In the genomic region with DNA sequence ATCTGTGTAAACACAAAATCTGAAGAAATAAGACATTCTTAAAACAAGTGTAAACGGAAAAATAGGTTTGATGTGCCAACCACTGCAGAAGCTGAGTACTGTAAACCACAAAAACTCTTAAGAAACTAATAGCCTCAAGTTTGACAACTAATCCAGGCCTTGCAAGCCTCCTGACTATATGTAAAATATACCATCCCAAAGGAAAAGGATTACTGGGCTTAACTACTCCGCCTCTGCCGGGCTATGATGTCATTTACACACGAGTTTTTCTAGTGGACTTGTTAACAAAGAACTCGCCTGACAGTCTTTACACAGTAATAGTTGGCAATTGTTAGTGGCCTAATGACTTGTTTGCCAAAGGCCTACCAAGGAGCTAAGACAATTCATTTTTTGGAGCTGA, we compare ENCODE assay signal across 8 cellular contexts. TPM values are rescaled to one million over a fixed set of nuclear protein-coding genes. Genes with fewer than 3 reads are reported as not detected.
DNase-seq lines count a peak whose midpoint lies in the region; ATAC-seq and TF ChIP-seq lines count a peak whose summit lies in the region.

No MANE protein-coding gene starts in this region.

- H3K4me3 ChIP-seq in BE2C (ENCODE audit: low read depth, low read length) (peak overlapping the region; percentile 92), right cardiac atrium (ENCODE audit: low read length) (peak overlapping the region; percentile 74), sigmoid colon (peak overlapping the region; percentile 77 to 99 (median 92))

- no peaks in the 10 kb centered on the region for H3K27me3 Mint-ChIP-seq in activated B cell treated with CpG ODN at 0.5 μM for 24 hours

- peaks cover 3% of the 10 kb centered on the region; the same call in 1 of the 2 replicates for H3K4me1 ChIP-seq in BE2C
- peaks cover 3% of the 10 kb centered on the region for H3K4me1 ChIP-seq in right cardiac atrium (ENCODE audit: control insufficient read depth, insufficient read depth, low read length)
- peaks cover 0 to 60% (median 35%) of the 10 kb centered on the region in 4 donors for H3K4me1 ChIP-seq in sigmoid colon

- no peaks in the 10 kb centered on the region for H3K9me3 ChIP-seq in BE2C
- no peaks in the 10 kb centered on the region for H3K9me3 ChIP-seq in right cardiac atrium (ENCODE audit: control insufficient read depth, low read length)
- no peaks in the 10 kb centered on the region for H3K9me3 ChIP-seq in sigmoid colon

- peak in 1 of 2 donors; percentile 13 for TF ChIP-seq POLR2A in sigmoid colon (IDR thresholded peaks at IDR 0.05)

- TF ChIP-seq EP300 in sigmoid colon (IDR thresholded peaks at IDR 0.05), result no peak

- H3K27ac Mint-ChIP-seq in activated B cell treated with CpG ODN at 0.5 μM for 24 hours, result no peak overlapping the region

- CTCF ChIA-PET in HEK293T (lab: Yijun Ruan, JAX), result no interaction called here
- CTCF ChIA-PET in activated B cell treated with CpG ODN at 0.5 μM for 24 hours (lab: Charles Lee), result no interaction called here

- H3K27me3 ChIP-seq in BE2C (no peaks in the 10 kb centered on the region), right cardiac atrium (ENCODE audit: control insufficient read depth, insufficient read depth) (no peaks in the 10 kb centered on the region), sigmoid colon (no peaks in the 10 kb centered on the region)

- H3K9me3 Mint-ChIP-seq in activated B cell treated with CpG ODN at 0.5 μM for 24 hours, result no peaks in the 10 kb centered on the region

- 4% methylated on average over 5 of the region's 5 CpGs for whole genome bisulfite sequencing in right cardiac atrium
- WGBS in sigmoid colon, 2 donors, result 3 to 18% methylated on average over 5 of the region's 5 CpGs

- H3K4me3 Mint-ChIP-seq in activated B cell treated with CpG ODN at 0.5 μM for 24 hours, result peak overlapping the region; percentile 96

- TF ChIP-seq CTCF in BE2C (IDR thresholded peaks at IDR 0.05; ENCODE audit: low read depth, low read length) (no peak), activated B cell treated with CpG ODN at 0.5 μM for 24 hours (IDR thresholded peaks at IDR 0.05) (no peak), sigmoid colon (IDR thresholded peaks at IDR 0.05) (no peak)

- POLR2A ChIA-PET in HEK293T (lab: Yijun Ruan, JAX) (no interaction called here), activated B cell treated with CpG ODN at 0.5 μM for 24 hours (lab: Charles Lee) (no interaction called here)

- DNase-seq in BE2C, result no peak
- DNase-seq in HEK293T (ENCODE audit: extremely low spot score), result peak; percentile 8
- no peak for DNase-seq in activated B cell treated with CpG ODN at 0.5 μM for 24 hours
- DNase-seq in right cardiac atrium, result no peak
- peak; percentile 75 for DNase-seq in sigmoid colon
- DNase-seq in NCI-H1105 treated with DMSO at 0.1 percent for 48 hours (lab: John Stamatoyannopoulos, UW), result no peak
- DNase-seq in NK-92 treated with Interleukin-12 subunit alpha and Interleukin-12 subunit beta, amount 100 ng/mL, for 24 hours (lab: John Stamatoyannopoulos, UW), result no peak

- intact Hi-C loops in activated B cell treated with CpG ODN at 0.5 μM for 24 hours (cut with micrococcal nuclease) (loop anchor here (2.0 to 10.0 kb wide), 4 partner anchors 141 to 1709 kb away; partner anchors contain the start of genes CCDC7 and MTPAP), right cardiac atrium (cut with DNase I) (no loop called here), sigmoid colon (cut with DNase I) (loop anchor here (10.0 kb wide), 2 partner anchors 291 to 901 kb away; partner anchors contain the start of genes EPC1 and ITGB1)

- ATAC-seq in activated B cell treated with CpG ODN at 0.5 μM for 24 hours (ENCODE audit: low read depth) (no peak), right cardiac atrium (no peak), GM19395 (IDR thresholded peaks at IDR 0.05; ENCODE audit: unreplicated experiment) (no peak)

- H3K4me1 Mint-ChIP-seq in activated B cell treated with CpG ODN at 0.5 μM for 24 hours, result peaks cover 75% of the 10 kb centered on the region

- H3K27ac ChIP-seq in right cardiac atrium (ENCODE audit: low read length) (peak overlapping the region; percentile 6), sigmoid colon (peak overlapping the region; percentile 93 to 100 (median 96))

- no peaks in the 10 kb centered on the region for H3K36me3 ChIP-seq in BE2C
- no peaks in the 10 kb centered on the region for H3K36me3 ChIP-seq in sigmoid colon

- H3K36me3 Mint-ChIP-seq in activated B cell treated with CpG ODN at 0.5 μM for 24 hours (ENCODE audit: low read depth), result peaks cover 24% of the 10 kb centered on the region

TF ChIP-seq in HEK293T, 16 proteins besides CTCF, POLR2A, EP300 and RAD21:
- TF ChIP-seq ARNT (IDR thresholded peaks at IDR 0.05), result no peak
- TF ChIP-seq FOXM1 (IDR thresholded peaks at IDR 0.05; ENCODE audit: borderline replicate concordance), result no peak
- TF ChIP-seq FOXA1 (IDR thresholded peaks at IDR 0.05), result no peak
- no peak for TF ChIP-seq LEF1 (IDR thresholded peaks at IDR 0.05; ENCODE audit: borderline replicate concordance)
- TF ChIP-seq TARDBP (IDR thresholded peaks at IDR 0.05), result no peak
- no peak for TF ChIP-seq SP1 (IDR thresholded peaks at IDR 0.05)
- TF ChIP-seq CTBP1 (IDR thresholded peaks at IDR 0.05; ENCODE audit: borderline replicate concordance), result no peak
- TF ChIP-seq ZNF384 (IDR thresholded peaks at IDR 0.05), result no peak
- no peak for TF ChIP-seq NFRKB (IDR thresholded peaks at IDR 0.05)
- TF ChIP-seq ELF4 (IDR thresholded peaks at IDR 0.05), result no peak
- TF ChIP-seq SUZ12 (IDR thresholded peaks at IDR 0.05), result no peak
- no peak for TF ChIP-seq BHLHE40 (IDR thresholded peaks at IDR 0.05; ENCODE audit: borderline replicate concordance)
- no peak for TF ChIP-seq FOXK2 (IDR thresholded peaks at IDR 0.05)
- no peak for TF ChIP-seq HDGF (IDR thresholded peaks at IDR 0.05; ENCODE audit: borderline replicate concordance)
- TF ChIP-seq, protein P1, sequence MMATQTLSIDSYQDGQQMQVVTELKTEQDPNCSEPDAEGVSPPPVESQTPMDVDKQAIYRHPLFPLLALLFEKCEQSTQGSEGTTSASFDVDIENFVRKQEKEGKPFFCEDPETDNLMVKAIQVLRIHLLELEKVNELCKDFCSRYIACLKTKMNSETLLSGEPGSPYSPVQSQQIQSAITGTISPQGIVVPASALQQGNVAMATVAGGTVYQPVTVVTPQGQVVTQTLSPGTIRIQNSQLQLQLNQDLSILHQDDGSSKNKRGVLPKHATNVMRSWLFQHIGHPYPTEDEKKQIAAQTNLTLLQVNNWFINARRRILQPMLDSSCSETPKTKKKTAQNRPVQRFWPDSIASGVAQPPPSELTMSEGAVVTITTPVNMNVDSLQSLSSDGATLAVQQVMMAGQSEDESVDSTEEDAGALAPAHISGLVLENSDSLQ (IDR thresholded peaks at IDR 0.05), result no peak
- no peak for TF ChIP-seq L3MBTL2 (conservative IDR thresholded peaks at IDR 0.05)

RNA-seq across cellular contexts. Expression of gene KIF5B, which starts 2.1 kb away (rescaled TPM):
- polyA plus RNA-seq in BE2C (2012; ENCODE audit: insufficient read depth, insufficient read length, low read depth), result 71.6 TPM
- total RNA-seq in activated B cell treated with CpG ODN at 0.5 μM for 24 hours (44.2 and 45.0 TPM in 2 replicates), right cardiac atrium (100 to 1,000 TPM; 134 to 169 (median 144) TPM), sigmoid colon (100 to 1,000 TPM; 199 to 270 (median 240) TPM)
- polyA plus RNA-seq in right cardiac atrium (60.3 TPM), sigmoid colon (10 to 100 TPM; 42.6 to 78.7 (median 68.0) TPM)

Comparison
In these comparisons a context has a peak if more than half of its experiments do, and no peak if none do; other contexts are left out.
1. DNase-seq: peak in HEK293T (single experiment) and sigmoid colon (single experiment); none in BE2C (single experiment), activated B cell treated with CpG ODN at 0.5 μM for 24 hours (single experiment), right cardiac atrium (0 of 3), NCI-H1105 treated with DMSO at 0.1 percent for 48 hours (single experiment) and NK-92 treated with Interleukin-12 subunit alpha and Interleukin-12 subunit beta, amount 100 ng/mL, for 24 hours (single experiment).
2. intact Hi-C loops: an anchor here in activated B cell treated with CpG ODN at 0.5 μM for 24 hours (2.0 to 10.0 kb wide) and sigmoid colon (10.0 kb wide); none called in right cardiac atrium.
3. Peak in every context shown above with its lines, with median percentiles within 50 percentile points of each other: H3K4me3 ChIP-seq.